Comparison of ENCODE assay signal across 7 cellular contexts in genomic region chr18:10524507-10525425, GRCh38. TPM values are rescaled to one million over a fixed set of nuclear protein-coding genes. Genes with fewer than 3 reads are reported as not detected.
A peak's percentile ranks its signal among the peaks of the same experiment; 100 is the strongest.
DNase-seq lines count a peak whose midpoint lies in the region; ATAC-seq and TF ChIP-seq lines count a peak whose summit lies in the region.

No MANE protein-coding gene starts in this region.

- no peak for TF ChIP-seq CTCF in HL-60 (IDR thresholded peaks at IDR 0.05; ENCODE audit: insufficient read depth, low read length)
- no peak for TF ChIP-seq CTCF in SU-DHL-6 (IDR thresholded peaks at IDR 0.05; ENCODE audit: insufficient read depth, low read length, poor library complexity, severe bottlenecking)
- TF ChIP-seq CTCF in gastroesophageal sphincter (IDR thresholded peaks at IDR 0.05): no peak
- TF ChIP-seq CTCF in spleen (IDR thresholded peaks at IDR 0.05 in 8 of 11, conservative IDR thresholded peaks at IDR 0.05 in 3 of 11): no peak

- H3K9me3 ChIP-seq in SU-DHL-6 (ENCODE audit: insufficient read depth, low read length) (no peaks in the 10 kb centered on the region), gastroesophageal sphincter (no peaks in the 10 kb centered on the region), spleen (no peaks in the 10 kb centered on the region)

- ATAC-seq in gastroesophageal sphincter (no peak), GM18505 (IDR thresholded peaks at IDR 0.05; ENCODE audit: unreplicated experiment) (no peak)

- H3K4me3 ChIP-seq in HL-60 (replicated peaks; ENCODE audit: insufficient read depth, low read length) (peak overlapping the region; percentile 69), SU-DHL-6 (ENCODE audit: insufficient read depth, low read length, poor library complexity, severe bottlenecking) (peak overlapping the region; percentile 79), gastroesophageal sphincter (no peak overlapping the region), spleen (peak overlapping the region in 6 of 8 donors; percentile 82 to 94 (median 88))

- peaks cover 0 to 54% (median 9%) of the 10 kb centered on the region in 3 donors for H3K4me1 ChIP-seq in gastroesophageal sphincter
- H3K4me1 ChIP-seq in spleen: peaks cover 16 to 54% (median 44%) of the 10 kb centered on the region in 6 donors

- TF ChIP-seq POLR2A in gastroesophageal sphincter (IDR thresholded peaks at IDR 0.05) (no peak), spleen (IDR thresholded peaks at IDR 0.05) (no peak), GM18505 (IDR thresholded peaks at IDR 0.05; ENCODE audit: borderline replicate concordance, extremely low read depth, insufficient read depth, insufficient read length) (no peak)

- no peaks in the 10 kb centered on the region for H4K20me1 ChIP-seq in SU-DHL-6 (ENCODE audit: low read depth, low read length)

- H3K27me3 ChIP-seq in HL-60 (ENCODE audit: insufficient read depth, poor library complexity, severe bottlenecking): no peaks in the 10 kb centered on the region
- no peaks in the 10 kb centered on the region for H3K27me3 ChIP-seq in SU-DHL-6 (ENCODE audit: low read length)
- no peaks in the 10 kb centered on the region for H3K27me3 ChIP-seq in gastroesophageal sphincter
- no peaks in the 10 kb centered on the region for H3K27me3 ChIP-seq in spleen (replicated peaks in 1 of 7)

- peaks cover 36% of the 10 kb centered on the region for H3K79me2 ChIP-seq in SU-DHL-6 (ENCODE audit: insufficient read depth, low read length)

- peak overlapping the region; percentile 66 for H3K4me2 ChIP-seq in SU-DHL-6 (ENCODE audit: low read depth, low read length, poor library complexity, severe bottlenecking)

- no peaks in the 10 kb centered on the region; the same call in 1 of the 2 replicates for H3K36me3 ChIP-seq in SU-DHL-6 (ENCODE audit: low read length)
- H3K36me3 ChIP-seq in gastroesophageal sphincter: no peaks in the 10 kb centered on the region
- no peaks in the 10 kb centered on the region for H3K36me3 ChIP-seq in spleen

- H3K27ac ChIP-seq in HL-60 (replicated peaks) (peak overlapping the region; percentile 74), SU-DHL-6 (ENCODE audit: low read depth, low read length) (no peak overlapping the region), gastroesophageal sphincter (peak overlapping the region in 3 of 4 donors; percentile 91 to 97 (median 95)), spleen (peak overlapping the region in 7 of 8 donors; percentile 36 to 98 (median 93))

- 43 to 45% methylated on average over 8 to 11 of the region's 11 CpGs for WGBS in gastroesophageal sphincter (ENCODE audit: low coverage in 1 of 2), 2 donors
- WGBS in spleen, 5 donors: 52 to 65% (median 59%) methylated on average over 11 of the region's 11 CpGs

- no peak for TF ChIP-seq EP300 in gastroesophageal sphincter (IDR thresholded peaks at IDR 0.05)

- H3K9ac ChIP-seq in SU-DHL-6 (ENCODE audit: low read length): no peak overlapping the region

- H2AFZ ChIP-seq in SU-DHL-6 (ENCODE audit: low read depth, low read length, severe bottlenecking): peak overlapping the region; percentile 95

- DNase-seq in HL-60 (ENCODE audit: low read depth in 1 of 2, low spot score in 1 of 2) (peak; percentile 65 to 73), spleen (no peak), H4 (ENCODE audit: low spot score) (no peak), NCI-H524 (lab: John Stamatoyannopoulos, UW) (no peak)

- no peaks in the 10 kb centered on the region for H3K9me2 ChIP-seq in SU-DHL-6 (replicated peaks; ENCODE audit: insufficient read depth, low read length)

- intact Hi-C loops in spleen (cut with DNase I; ENCODE audit: low total_unique reads): loop anchor here (5.0 kb wide), 1 partner anchor 492 kb away; no protein-coding TSS in a partner anchor

- H3F3A ChIP-seq in SU-DHL-6 (ENCODE audit: insufficient read depth): no peaks in the 10 kb centered on the region

RNA-seq across cellular contexts. Expression of gene NAPG, which starts 1.1 kb away (rescaled TPM):
- total RNA-seq in gastroesophageal sphincter (10 to 100 TPM; 39.2 to 57.5 (median 45.0) TPM), spleen (10 to 100 TPM; 26.9 to 44.8 (median 33.9) TPM)
- polyA plus RNA-seq in spleen: 10 to 100 TPM in 1 of 3 donors, 1 to 10 TPM in 2; 8.9 to 12.3 (median 9.4) TPM
- total RNA-seq in H4 (2014; rRNA removed; shearing (Covaris generic)): 26.6 and 30.8 TPM in 2 replicates

Comparison
In these comparisons a context has a peak if more than half of its experiments do, and no peak if none do; other contexts are left out.
1. DNase-seq: peak in HL-60 (2 of 2); none in spleen (single experiment), H4 (single experiment) and NCI-H524 (0 of 2).
2. H3K4me3 ChIP-seq: peak in HL-60 (single experiment), SU-DHL-6 (single experiment) and spleen (6 of 8); none in gastroesophageal sphincter (0 of 2).